ENCODE assay signal across 8 cellular contexts in genomic region chr13:48235814-48236135, GRCh38. TPM values are rescaled to one million over a fixed set of nuclear protein-coding genes. Genes with fewer than 3 reads are reported as not detected.
DNase-seq lines count a peak whose midpoint lies in the region; ATAC-seq and TF ChIP-seq lines count a peak whose summit lies in the region.

No MANE protein-coding gene starts in this region.

- no peaks in the 10 kb centered on the region for H3K9me3 Mint-ChIP-seq in activated naive CD4-positive, alpha-beta T cell treated with anti-CD3 and anti-CD28 coated beads, Interleukin-2, amount 50 U/mL, for 24 hours
- H3K9me3 Mint-ChIP-seq in type B pancreatic cell, result no peaks in the 10 kb centered on the region

- peak overlapping the region; percentile 86 for H3K27ac ChIP-seq in caudate nucleus (ENCODE audit: low read depth, low read length)

- H3K36me3 Mint-ChIP-seq in activated naive CD4-positive, alpha-beta T cell treated with anti-CD3 and anti-CD28 coated beads, Interleukin-2, amount 50 U/mL, for 24 hours, result peaks cover 8% of the 10 kb centered on the region
- peaks cover 3% of the 10 kb centered on the region for H3K36me3 Mint-ChIP-seq in type B pancreatic cell

- H3K4me1 ChIP-seq in mononuclear cell (ENCODE audit: insufficient read depth, low read length), result peaks cover 42% of the 10 kb centered on the region

- ATAC-seq in GM21423 (IDR thresholded peaks at IDR 0.05; ENCODE audit: unreplicated experiment) (no peak), HG03108 (IDR thresholded peaks at IDR 0.05; ENCODE audit: unreplicated experiment) (no peak)

- no peaks in the 10 kb centered on the region for H3K27me3 Mint-ChIP-seq in activated naive CD4-positive, alpha-beta T cell treated with anti-CD3 and anti-CD28 coated beads, Interleukin-2, amount 50 U/mL, for 24 hours
- no peaks in the 10 kb centered on the region for H3K27me3 Mint-ChIP-seq in type B pancreatic cell

- peak overlapping the region; percentile 94 for H3K4me3 Mint-ChIP-seq in activated naive CD4-positive, alpha-beta T cell treated with anti-CD3 and anti-CD28 coated beads, Interleukin-2, amount 50 U/mL, for 24 hours
- H3K4me3 Mint-ChIP-seq in type B pancreatic cell, result peak overlapping the region; percentile 98

- H3K9me3 ChIP-seq in mononuclear cell (ENCODE audit: low read depth, low read length), result no peaks in the 10 kb centered on the region

- no peaks in the 10 kb centered on the region for H3K27me3 ChIP-seq in mononuclear cell (ENCODE audit: insufficient read depth, low read length)

- peaks cover 71% of the 10 kb centered on the region for H3K4me1 Mint-ChIP-seq in activated naive CD4-positive, alpha-beta T cell treated with anti-CD3 and anti-CD28 coated beads, Interleukin-2, amount 50 U/mL, for 24 hours
- H3K4me1 Mint-ChIP-seq in type B pancreatic cell (ENCODE audit: unreplicated experiment), result peaks cover 40% of the 10 kb centered on the region

- peak overlapping the region; percentile 86 for H3K4me3 ChIP-seq in mononuclear cell (ENCODE audit: low read length)

- peak overlapping the region; percentile 95 for H3K27ac Mint-ChIP-seq in activated naive CD4-positive, alpha-beta T cell treated with anti-CD3 and anti-CD28 coated beads, Interleukin-2, amount 50 U/mL, for 24 hours
- H3K27ac Mint-ChIP-seq in type B pancreatic cell, result peak overlapping the region; percentile 88

- no peak for TF ChIP-seq CTCF in type B pancreatic cell (conservative IDR thresholded peaks at IDR 0.05)

- no peak for DNase-seq in activated naive CD4-positive, alpha-beta T cell treated with anti-CD3 and anti-CD28 coated beads, Interleukin-2, amount 50 U/mL, for 16 hours
- DNase-seq in caudate nucleus (lab: John Stamatoyannopoulos, UW), result no peak
- no peak for DNase-seq in type B pancreatic cell (ENCODE audit: extremely low spot score, unreplicated experiment)
- no peak for DNase-seq in cortex of kidney (lab: John Stamatoyannopoulos, UW)

RNA-seq across cellular contexts. Expression of gene ITM2B, which starts 2.8 kb away (rescaled TPM):
- total RNA-seq in mononuclear cell (550 TPM), type B pancreatic cell (ENCODE audit: low replicate concordance) (232 and 302 TPM in 2 replicates)
